ENCODE assay signal across 1 cellular context in the genomic region with DNA sequence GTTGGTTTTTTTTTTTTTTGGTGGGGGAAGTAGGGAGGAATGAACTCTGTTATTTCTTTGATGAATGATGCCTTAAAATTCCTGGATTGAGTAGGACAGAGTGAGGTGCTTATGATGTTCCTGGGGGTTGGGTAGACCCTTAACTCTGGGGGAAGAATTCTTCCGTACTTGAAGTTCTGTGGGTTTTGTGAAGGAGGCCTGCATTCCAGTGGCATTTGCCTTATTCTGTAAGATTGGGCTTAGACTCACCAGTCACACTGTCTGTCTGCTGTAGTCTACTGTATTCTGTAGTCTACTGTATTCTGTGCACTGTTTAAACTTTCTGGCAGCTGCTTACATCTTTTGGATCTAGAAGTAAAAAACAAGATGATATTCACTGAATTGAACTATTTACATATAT.
TF ChIP-seq lines count a peak whose summit lies in the region.

No MANE protein-coding gene starts in this region.

TF ChIP-seq in GM23338, 12 proteins besides CTCF, POLR2A, EP300 and RAD21 (continued from another document):
- TF ChIP-seq, protein P1, sequence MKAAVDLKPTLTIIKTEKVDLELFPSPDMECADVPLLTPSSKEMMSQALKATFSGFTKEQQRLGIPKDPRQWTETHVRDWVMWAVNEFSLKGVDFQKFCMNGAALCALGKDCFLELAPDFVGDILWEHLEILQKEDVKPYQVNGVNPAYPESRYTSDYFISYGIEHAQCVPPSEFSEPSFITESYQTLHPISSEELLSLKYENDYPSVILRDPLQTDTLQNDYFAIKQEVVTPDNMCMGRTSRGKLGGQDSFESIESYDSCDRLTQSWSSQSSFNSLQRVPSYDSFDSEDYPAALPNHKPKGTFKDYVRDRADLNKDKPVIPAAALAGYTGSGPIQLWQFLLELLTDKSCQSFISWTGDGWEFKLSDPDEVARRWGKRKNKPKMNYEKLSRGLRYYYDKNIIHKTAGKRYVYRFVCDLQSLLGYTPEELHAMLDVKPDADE (IDR thresholded peaks at IDR 0.05): no peak
- TF ChIP-seq ZNF331 (CRISPR knock-in tag; IDR thresholded peaks at IDR 0.05; ENCODE audit: low read depth) (no peak), NANOG (IDR thresholded peaks at IDR 0.05; ENCODE audit: borderline replicate concordance) (no peak), CREB1 (CRISPR knock-in tag; IDR thresholded peaks at IDR 0.05; ENCODE audit: low read depth) (no peak)
- TF ChIP-seq, protein P2, sequence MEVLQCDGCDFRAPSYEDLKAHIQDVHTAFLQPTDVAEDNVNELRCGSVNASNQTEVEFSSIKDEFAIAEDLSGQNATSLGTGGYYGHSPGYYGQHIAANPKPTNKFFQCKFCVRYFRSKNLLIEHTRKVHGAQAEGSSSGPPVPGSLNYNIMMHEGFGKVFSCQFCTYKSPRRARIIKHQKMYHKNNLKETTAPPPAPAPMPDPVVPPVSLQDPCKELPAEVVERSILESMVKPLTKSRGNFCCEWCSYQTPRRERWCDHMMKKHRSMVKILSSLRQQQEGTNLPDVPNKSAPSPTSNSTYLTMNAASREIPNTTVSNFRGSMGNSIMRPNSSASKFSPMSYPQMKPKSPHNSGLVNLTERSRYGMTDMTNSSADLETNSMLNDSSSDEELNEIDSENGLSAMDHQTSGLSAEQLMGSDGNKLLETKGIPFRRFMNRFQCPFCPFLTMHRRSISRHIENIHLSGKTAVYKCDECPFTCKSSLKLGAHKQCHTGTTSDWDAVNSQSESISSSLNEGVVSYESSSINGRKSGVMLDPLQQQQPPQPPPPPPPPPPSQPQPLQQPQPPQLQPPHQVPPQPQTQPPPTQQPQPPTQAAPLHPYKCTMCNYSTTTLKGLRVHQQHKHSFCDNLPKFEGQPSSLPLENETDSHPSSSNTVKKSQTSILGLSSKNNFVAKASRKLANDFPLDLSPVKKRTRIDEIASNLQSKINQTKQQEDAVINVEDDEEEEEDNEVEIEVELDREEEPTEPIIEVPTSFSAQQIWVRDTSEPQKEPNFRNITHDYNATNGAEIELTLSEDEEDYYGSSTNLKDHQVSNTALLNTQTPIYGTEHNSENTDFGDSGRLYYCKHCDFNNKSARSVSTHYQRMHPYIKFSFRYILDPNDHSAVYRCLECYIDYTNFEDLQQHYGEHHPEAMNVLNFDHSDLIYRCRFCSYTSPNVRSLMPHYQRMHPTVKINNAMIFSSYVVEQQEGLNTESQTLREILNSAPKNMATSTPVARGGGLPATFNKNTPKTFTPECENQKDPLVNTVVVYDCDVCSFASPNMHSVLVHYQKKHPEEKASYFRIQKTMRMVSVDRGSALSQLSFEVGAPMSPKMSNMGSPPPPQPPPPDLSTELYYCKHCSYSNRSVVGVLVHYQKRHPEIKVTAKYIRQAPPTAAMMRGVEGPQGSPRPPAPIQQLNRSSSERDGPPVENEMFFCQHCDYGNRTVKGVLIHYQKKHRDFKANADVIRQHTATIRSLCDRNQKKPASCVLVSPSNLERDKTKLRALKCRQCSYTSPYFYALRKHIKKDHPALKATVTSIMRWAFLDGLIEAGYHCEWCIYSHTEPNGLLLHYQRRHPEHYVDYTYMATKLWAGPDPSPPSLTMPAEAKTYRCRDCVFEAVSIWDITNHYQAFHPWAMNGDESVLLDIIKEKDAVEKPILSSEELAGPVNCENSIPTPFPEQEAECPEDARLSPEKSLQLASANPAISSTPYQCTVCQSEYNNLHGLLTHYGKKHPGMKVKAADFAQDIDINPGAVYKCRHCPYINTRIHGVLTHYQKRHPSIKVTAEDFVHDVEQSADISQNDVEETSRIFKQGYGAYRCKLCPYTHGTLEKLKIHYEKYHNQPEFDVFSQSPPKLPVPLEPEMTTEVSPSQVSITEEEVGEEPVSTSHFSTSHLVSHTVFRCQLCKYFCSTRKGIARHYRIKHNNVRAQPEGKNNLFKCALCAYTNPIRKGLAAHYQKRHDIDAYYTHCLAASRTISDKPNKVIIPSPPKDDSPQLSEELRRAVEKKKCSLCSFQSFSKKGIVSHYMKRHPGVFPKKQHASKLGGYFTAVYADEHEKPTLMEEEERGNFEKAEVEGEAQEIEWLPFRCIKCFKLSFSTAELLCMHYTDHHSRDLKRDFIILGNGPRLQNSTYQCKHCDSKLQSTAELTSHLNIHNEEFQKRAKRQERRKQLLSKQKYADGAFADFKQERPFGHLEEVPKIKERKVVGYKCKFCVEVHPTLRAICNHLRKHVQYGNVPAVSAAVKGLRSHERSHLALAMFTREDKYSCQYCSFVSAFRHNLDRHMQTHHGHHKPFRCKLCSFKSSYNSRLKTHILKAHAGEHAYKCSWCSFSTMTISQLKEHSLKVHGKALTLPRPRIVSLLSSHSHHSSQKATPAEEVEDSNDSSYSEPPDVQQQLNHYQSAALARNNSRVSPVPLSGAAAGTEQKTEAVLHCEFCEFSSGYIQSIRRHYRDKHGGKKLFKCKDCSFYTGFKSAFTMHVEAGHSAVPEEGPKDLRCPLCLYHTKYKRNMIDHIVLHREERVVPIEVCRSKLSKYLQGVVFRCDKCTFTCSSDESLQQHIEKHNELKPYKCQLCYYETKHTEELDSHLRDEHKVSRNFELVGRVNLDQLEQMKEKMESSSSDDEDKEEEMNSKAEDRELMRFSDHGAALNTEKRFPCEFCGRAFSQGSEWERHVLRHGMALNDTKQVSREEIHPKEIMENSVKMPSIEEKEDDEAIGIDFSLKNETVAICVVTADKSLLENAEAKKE (CRISPR knock-in tag; IDR thresholded peaks at IDR 0.05): no peak
- TF ChIP-seq, protein P3, sequence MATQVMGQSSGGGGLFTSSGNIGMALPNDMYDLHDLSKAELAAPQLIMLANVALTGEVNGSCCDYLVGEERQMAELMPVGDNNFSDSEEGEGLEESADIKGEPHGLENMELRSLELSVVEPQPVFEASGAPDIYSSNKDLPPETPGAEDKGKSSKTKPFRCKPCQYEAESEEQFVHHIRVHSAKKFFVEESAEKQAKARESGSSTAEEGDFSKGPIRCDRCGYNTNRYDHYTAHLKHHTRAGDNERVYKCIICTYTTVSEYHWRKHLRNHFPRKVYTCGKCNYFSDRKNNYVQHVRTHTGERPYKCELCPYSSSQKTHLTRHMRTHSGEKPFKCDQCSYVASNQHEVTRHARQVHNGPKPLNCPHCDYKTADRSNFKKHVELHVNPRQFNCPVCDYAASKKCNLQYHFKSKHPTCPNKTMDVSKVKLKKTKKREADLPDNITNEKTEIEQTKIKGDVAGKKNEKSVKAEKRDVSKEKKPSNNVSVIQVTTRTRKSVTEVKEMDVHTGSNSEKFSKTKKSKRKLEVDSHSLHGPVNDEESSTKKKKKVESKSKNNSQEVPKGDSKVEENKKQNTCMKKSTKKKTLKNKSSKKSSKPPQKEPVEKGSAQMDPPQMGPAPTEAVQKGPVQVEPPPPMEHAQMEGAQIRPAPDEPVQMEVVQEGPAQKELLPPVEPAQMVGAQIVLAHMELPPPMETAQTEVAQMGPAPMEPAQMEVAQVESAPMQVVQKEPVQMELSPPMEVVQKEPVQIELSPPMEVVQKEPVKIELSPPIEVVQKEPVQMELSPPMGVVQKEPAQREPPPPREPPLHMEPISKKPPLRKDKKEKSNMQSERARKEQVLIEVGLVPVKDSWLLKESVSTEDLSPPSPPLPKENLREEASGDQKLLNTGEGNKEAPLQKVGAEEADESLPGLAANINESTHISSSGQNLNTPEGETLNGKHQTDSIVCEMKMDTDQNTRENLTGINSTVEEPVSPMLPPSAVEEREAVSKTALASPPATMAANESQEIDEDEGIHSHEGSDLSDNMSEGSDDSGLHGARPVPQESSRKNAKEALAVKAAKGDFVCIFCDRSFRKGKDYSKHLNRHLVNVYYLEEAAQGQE (IDR thresholded peaks at IDR 0.05; ENCODE audit: unreplicated experiment): no peak
